ENCODE assay signal across 1 cellular context in genomic region chr11:35173011-35173511, GRCh38.
TF ChIP-seq lines count a peak whose summit lies in the region.

No MANE protein-coding gene starts in this region.

TF ChIP-seq in HepG2, 621 proteins besides CTCF, POLR2A, EP300 and RAD21 (continued from another document and continues in another):
- TF ChIP-seq ZFP91 (CRISPR knock-in tag; IDR thresholded peaks at IDR 0.05; ENCODE audit: borderline replicate concordance) (no peak), ZNF644 (CRISPR knock-in tag; IDR thresholded peaks at IDR 0.05; ENCODE audit: low read depth) (0 out of 2 replicates have a peak, but pooled peaks have one; percentile 30), IRF1 (CRISPR knock-in tag; IDR thresholded peaks at IDR 0.05; ENCODE audit: low read depth) (no peak), JUN (CRISPR knock-in tag; IDR thresholded peaks at IDR 0.05) (no peak), GMEB1 (CRISPR knock-in tag; IDR thresholded peaks at IDR 0.05; ENCODE audit: borderline replicate concordance) (no peak), ZSCAN31 (CRISPR knock-in tag; IDR thresholded peaks at IDR 0.05; ENCODE audit: low read depth) (no peak), RXRB (CRISPR knock-in tag; IDR thresholded peaks at IDR 0.05; ENCODE audit: borderline replicate concordance) (peak; percentile 83), KDM5A (IDR thresholded peaks at IDR 0.05; ENCODE audit: borderline replicate concordance, low read length) (no peak), ZNF317 (CRISPR knock-in tag; IDR thresholded peaks at IDR 0.05) (no peak), IKZF5 (CRISPR knock-in tag; IDR thresholded peaks at IDR 0.05) (no peak), EZH2 (conservative IDR thresholded peaks at IDR 0.05; ENCODE audit: low read depth, low read length) (no peak), NKX3-1 (CRISPR knock-in tag; IDR thresholded peaks at IDR 0.05) (no peak), ZNF878 (CRISPR knock-in tag; IDR thresholded peaks at IDR 0.05) (no peak), CBFB (CRISPR knock-in tag; IDR thresholded peaks at IDR 0.05) (no peak), TFDP1 (CRISPR knock-in tag; IDR thresholded peaks at IDR 0.05; ENCODE audit: borderline replicate concordance) (no peak), CCDC6 (CRISPR knock-in tag; IDR thresholded peaks at IDR 0.05) (no peak), ZNF792 (CRISPR knock-in tag; IDR thresholded peaks at IDR 0.05) (no peak), CC2D1A (CRISPR knock-in tag; IDR thresholded peaks at IDR 0.05) (no peak), STAT6 (CRISPR knock-in tag; IDR thresholded peaks at IDR 0.05; ENCODE audit: borderline replicate concordance) (no peak), ZNF264 (CRISPR knock-in tag; IDR thresholded peaks at IDR 0.05) (no peak), NAIF1 (CRISPR knock-in tag; IDR thresholded peaks at IDR 0.05; ENCODE audit: borderline replicate concordance) (no peak), ZNF800 (CRISPR knock-in tag; IDR thresholded peaks at IDR 0.05) (no peak), SP2 (CRISPR knock-in tag; IDR thresholded peaks at IDR 0.05) (no peak), IKZF4 (CRISPR knock-in tag; IDR thresholded peaks at IDR 0.05; ENCODE audit: borderline replicate concordance, low read depth, not compliant biosample characterization) (no peak), ZNF687 (CRISPR knock-in tag; IDR thresholded peaks at IDR 0.05) (no peak), TMF1 (CRISPR knock-in tag; IDR thresholded peaks at IDR 0.05; ENCODE audit: low read depth) (no peak), KDM1A (CRISPR knock-in tag; IDR thresholded peaks at IDR 0.05) (no peak), RFX5 (IDR thresholded peaks at IDR 0.05; ENCODE audit: low read depth, low read length) (no peak), MED8 (CRISPR knock-in tag; IDR thresholded peaks at IDR 0.05; ENCODE audit: insufficient replicate concordance) (no peak), ZNF230 (CRISPR knock-in tag; IDR thresholded peaks at IDR 0.05) (no peak), POLR2G (IDR thresholded peaks at IDR 0.05; ENCODE audit: low read depth, low read length) (no peak), TRIM24 (CRISPR knock-in tag; IDR thresholded peaks at IDR 0.05) (peak; percentile 24; the same call in 1 of the 2 replicates), ZNF691 (CRISPR knock-in tag; IDR thresholded peaks at IDR 0.05; ENCODE audit: borderline replicate concordance, low read depth) (no peak)
